In the genomic region with DNA sequence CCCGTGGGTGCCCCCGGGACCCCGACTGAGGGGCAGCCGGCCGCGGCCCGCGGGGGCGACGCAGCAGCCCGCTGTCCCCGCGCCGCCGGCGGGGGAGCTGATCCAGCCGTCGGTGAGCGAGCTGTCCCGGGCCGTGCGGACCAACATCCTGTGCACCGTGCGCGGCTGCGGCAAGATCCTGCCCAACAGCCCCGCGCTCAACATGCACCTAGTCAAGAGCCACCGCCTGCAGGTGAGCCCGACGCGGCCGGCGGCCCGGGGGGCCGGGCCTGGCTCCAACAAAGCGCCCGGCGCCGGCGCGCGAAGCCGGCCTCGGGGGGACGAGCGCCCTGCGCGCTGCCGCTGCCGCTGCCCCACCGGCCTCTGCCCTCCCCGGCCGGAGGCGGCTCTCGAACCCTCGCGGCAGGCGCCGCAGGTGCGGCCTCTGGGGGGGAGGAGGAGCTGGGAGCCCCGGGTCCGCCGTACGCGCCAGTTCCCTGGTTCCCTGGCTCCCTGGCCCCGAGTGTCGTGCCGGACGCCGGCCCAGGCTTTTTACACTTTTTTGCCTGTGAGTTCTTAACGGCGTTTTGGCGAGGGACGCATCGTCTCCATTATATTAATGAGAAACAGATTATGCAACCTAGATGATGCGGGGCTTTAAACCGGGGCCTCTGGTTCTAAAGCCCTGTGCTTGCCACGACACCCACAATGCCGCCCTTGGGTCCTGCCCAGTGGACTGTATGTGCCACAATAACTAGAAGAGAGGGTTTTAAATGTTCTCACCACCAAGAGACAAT, we compare ENCODE assay signal across 8 cellular contexts. TPM values are rescaled to one million over a fixed set of nuclear protein-coding genes. Genes with fewer than 3 reads are reported as not detected.
DNase-seq lines count a peak whose midpoint lies in the region; ATAC-seq and TF ChIP-seq lines count a peak whose summit lies in the region.

No MANE protein-coding gene starts in this region.

- H3F3A ChIP-seq in PC-3 (ENCODE audit: low read length, unreplicated experiment), result no peaks in the 10 kb centered on the region

- no peaks in the 10 kb centered on the region for H3K27me3 Mint-ChIP-seq in activated naive CD8-positive, alpha-beta T cell treated with anti-CD3 and anti-CD28 coated beads, Interleukin-2, amount 10 ng/mL, durations not matched to agents 7 days and 5 days

- H3K27me3 ChIP-seq in PC-3 (ENCODE audit: low read length), result no peaks in the 10 kb centered on the region

- DNase-seq in NCI-H345 (lab: John Stamatoyannopoulos, UW) (peak; percentile 17), NCI-H345 treated with DMSO at 0.1 percent for 48 hours (lab: John Stamatoyannopoulos, UW; ENCODE audit: unreplicated experiment) (no peak), PC-3 (peak; percentile 3), left ventricle myocardium superior (peak; percentile 54), renal cortical epithelial cell (ENCODE audit: low read depth) (peak; percentile 7), DMS153 (lab: John Stamatoyannopoulos, UW) (no peak)
- DNase-seq in activated naive CD8-positive, alpha-beta T cell treated with anti-CD3 and anti-CD28 coated beads, Interleukin-2, amount 10 ng/mL, durations not matched to agents 7 days and 5 days, result no peak

- BruUV-seq in PC-3 (replicated peaks; lab: Mats Ljungman, UMichigan), result no TSS peak

- intact Hi-C loops in PC-3 (cut with micrococcal nuclease), result loop anchor here (2.0 to 10.0 kb wide), 4 partner anchors 29 to 701 kb away; a partner anchor contains a TSS
- intact Hi-C loops in left ventricle myocardium superior (cut with micrococcal nuclease), result no loop called here

- H3K9me3 Mint-ChIP-seq in activated naive CD8-positive, alpha-beta T cell treated with anti-CD3 and anti-CD28 coated beads, Interleukin-2, amount 10 ng/mL, durations not matched to agents 7 days and 5 days, result no peaks in the 10 kb centered on the region

- H3K9me3 ChIP-seq in PC-3 (ENCODE audit: low read length), result no peaks in the 10 kb centered on the region

- H3K4me2 ChIP-seq in PC-3 (ENCODE audit: low read length), result peak overlapping the region; percentile 92

- H4K20me1 ChIP-seq in PC-3 (ENCODE audit: low read length), result no peaks in the 10 kb centered on the region

- CTCF ChIA-PET in PC-3 (lab: Charles Lee), result interaction anchor here (0.6 to 1.3 kb wide), 9 partner anchors 31 to 1400 kb away, joined by 3 to 7 read pairs (median 3); a partner anchor contains a TSS

- no peaks in the 10 kb centered on the region for H3K9me2 ChIP-seq in PC-3 (replicated peaks; ENCODE audit: low read length)

- H3K27ac Mint-ChIP-seq in activated naive CD8-positive, alpha-beta T cell treated with anti-CD3 and anti-CD28 coated beads, Interleukin-2, amount 10 ng/mL, durations not matched to agents 7 days and 5 days, result peak overlapping the region; percentile 65

- TF ChIP-seq CTCF in PC-3 (conservative IDR thresholded peaks at IDR 0.05; ENCODE audit: low read depth, low read length), result no peak

- peaks cover 41% of the 10 kb centered on the region for H3K79me2 ChIP-seq in PC-3 (ENCODE audit: low read length)

- peaks cover 28% of the 10 kb centered on the region for H3K4me1 Mint-ChIP-seq in activated naive CD8-positive, alpha-beta T cell treated with anti-CD3 and anti-CD28 coated beads, Interleukin-2, amount 10 ng/mL, durations not matched to agents 7 days and 5 days

- ATAC-seq in HG02884 (IDR thresholded peaks at IDR 0.05; ENCODE audit: unreplicated experiment) (peak; percentile 49), PC-3 (peak; percentile 56), left ventricle myocardium superior (peak; percentile 49)
- ATAC-seq in activated naive CD8-positive, alpha-beta T cell treated with anti-CD3 and anti-CD28 coated beads, Interleukin-2, amount 10 ng/mL, durations not matched to agents 7 days and 5 days (ENCODE audit: low read depth), result peak; percentile 65

- H3K4me1 ChIP-seq in PC-3 (ENCODE audit: insufficient read depth, low read length), result peaks cover 9% of the 10 kb centered on the region

- H2AFZ ChIP-seq in PC-3 (ENCODE audit: low read length), result peak overlapping the region; percentile 59

- H3K27ac ChIP-seq in PC-3 (ENCODE audit: low read length), result no peak overlapping the region

- POLR2A ChIA-PET in PC-3 (lab: Charles Lee; ENCODE audit: unreplicated experiment), result interaction anchor here (0.6 kb wide), 2 partner anchors 29 to 181 kb away, joined by 3 to 21 read pairs; no protein-coding TSS in a partner anchor
- POLR2A ChIA-PET in activated naive CD8-positive, alpha-beta T cell treated with anti-CD3 and anti-CD28 coated beads, Interleukin-2, amount 10 ng/mL, durations not matched to agents 7 days and 5 days (lab: Charles Lee), result interaction anchor here (1.0 to 3.2 kb wide), 6 partner anchors 29 to 278 kb away, joined by 3 to 22 read pairs (median 7); a partner anchor contains a TSS

- peak overlapping the region; percentile 70 for H3K9ac ChIP-seq in PC-3 (ENCODE audit: low read length)

- H3K36me3 Mint-ChIP-seq in activated naive CD8-positive, alpha-beta T cell treated with anti-CD3 and anti-CD28 coated beads, Interleukin-2, amount 10 ng/mL, durations not matched to agents 7 days and 5 days, result peaks cover 20% of the 10 kb centered on the region

- no peaks in the 10 kb centered on the region for H3K36me3 ChIP-seq in PC-3 (ENCODE audit: low read depth, low read length)

- peak overlapping the region; percentile 94 for H3K4me3 ChIP-seq in PC-3 (ENCODE audit: low read length)

- H3K4me3 Mint-ChIP-seq in activated naive CD8-positive, alpha-beta T cell treated with anti-CD3 and anti-CD28 coated beads, Interleukin-2, amount 10 ng/mL, durations not matched to agents 7 days and 5 days, result peak overlapping the region; percentile 86

RNA-seq across cellular contexts. Expression of a gene that starts 0.5 kb away (rescaled TPM):
- total RNA-seq in PC-3 (2014; rRNA removed), result 34.7 and 35.4 TPM in 2 replicates
- total RNA-seq in activated naive CD8-positive, alpha-beta T cell treated with anti-CD3 and anti-CD28 coated beads, Interleukin-2, amount 10 ng/mL, durations not matched to agents 7 days and 5 days, result 10 to 100 TPM; 28.3 to 29.3 TPM
- total RNA-seq in left ventricle myocardium superior, result 26.5 TPM
- total RNA-seq in renal cortical epithelial cell, result 43.1 and 55.4 TPM in 2 replicates

RNA-seq across cellular contexts. Expression of a gene that starts 29.1 kb away (rescaled TPM):
- 60.9 and 63.1 TPM in 2 replicates for total RNA-seq in PC-3 (2014; rRNA removed)
- total RNA-seq in activated naive CD8-positive, alpha-beta T cell treated with anti-CD3 and anti-CD28 coated beads, Interleukin-2, amount 10 ng/mL, durations not matched to agents 7 days and 5 days, result 10 to 100 TPM; 39.4 to 47.0 TPM
- 7.2 TPM for total RNA-seq in left ventricle myocardium superior
- total RNA-seq in renal cortical epithelial cell, result 8.1 and 28.5 TPM in 2 replicates

RNA-seq across cellular contexts. Expression of a gene that starts 29.5 kb away (rescaled TPM):
- total RNA-seq in PC-3 (2014; rRNA removed) (75.3 and 86.2 TPM in 2 replicates), left ventricle myocardium superior (132 TPM), renal cortical epithelial cell (42.7 and 43.2 TPM in 2 replicates)
- 10 to 100 TPM; 72.3 to 73.0 TPM for total RNA-seq in activated naive CD8-positive, alpha-beta T cell treated with anti-CD3 and anti-CD28 coated beads, Interleukin-2, amount 10 ng/mL, durations not matched to agents 7 days and 5 days

RNA-seq across cellular contexts. Expression of a gene that starts 40.9 kb away (rescaled TPM):
- total RNA-seq in PC-3 (2014; rRNA removed), result 0.73 TPM in 1 of 2 replicates, not detected in the other
- total RNA-seq in activated naive CD8-positive, alpha-beta T cell treated with anti-CD3 and anti-CD28 coated beads, Interleukin-2, amount 10 ng/mL, durations not matched to agents 7 days and 5 days, result under 1 TPM; 0.53 to 0.65 TPM
- total RNA-seq in left ventricle myocardium superior, result 0.69 TPM
- total RNA-seq in renal cortical epithelial cell, result 1.7 and 3.7 TPM in 2 replicates

Comparison
In these comparisons a context has a peak if more than half of its experiments do, and no peak if none do; other contexts are left out.
1. DNase-seq: peak in NCI-H345 (single experiment), PC-3 (single experiment), left ventricle myocardium superior (single experiment) and renal cortical epithelial cell (single experiment); none in NCI-H345 treated with DMSO at 0.1 percent for 48 hours (single experiment), activated naive CD8-positive, alpha-beta T cell treated with anti-CD3 and anti-CD28 coated beads, Interleukin-2, amount 10 ng/mL, durations not matched to agents 7 days and 5 days (single experiment) and DMS153 (single experiment).
2. Peak in every context shown above with its lines, with median percentiles within 50 percentile points of each other: ATAC-seq.